ENCODE assay signal across 26 cellular contexts in the genomic region with DNA sequence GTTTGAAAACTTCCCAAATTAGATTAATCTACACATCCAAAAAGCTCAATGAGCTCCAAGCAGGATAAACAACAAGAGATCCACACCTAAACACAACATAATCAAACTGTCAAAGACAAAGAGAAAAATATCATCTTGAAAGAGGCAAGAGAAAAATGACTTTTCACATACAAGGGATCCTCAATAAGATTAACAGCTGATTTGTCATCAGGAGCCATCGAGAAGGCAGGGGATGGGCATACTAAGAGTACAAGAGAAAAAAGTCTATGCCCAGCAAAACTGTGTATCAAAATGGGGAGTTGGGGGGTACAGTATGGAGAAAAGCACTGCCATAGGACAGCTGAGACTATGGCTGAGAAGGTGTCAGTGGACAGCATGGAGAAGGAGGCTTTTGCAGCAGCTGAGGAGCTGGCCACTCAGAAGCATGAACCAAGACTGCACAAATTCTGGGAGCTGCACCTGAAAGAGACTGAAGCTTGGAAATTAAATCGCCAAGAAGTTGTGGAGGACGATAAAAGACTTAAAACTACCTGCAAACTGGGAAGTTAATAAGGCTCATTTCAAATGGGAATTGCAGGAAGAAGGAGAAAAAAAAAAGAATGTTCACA. TPM values are rescaled to one million over a fixed set of nuclear protein-coding genes. Genes with fewer than 3 reads are reported as not detected.
DNase-seq lines count a peak whose midpoint lies in the region; ATAC-seq, FAIRE-seq and TF ChIP-seq lines count a peak whose summit lies in the region.
"Had no signal": no experiment of that assay in that cellular context is flagged by ENCODE, and none has a peak within 500 bp of the region (broad histone marks: within the 10 kb centered on the region; RNA-seq: fewer than 3 reads in every experiment).

No MANE protein-coding gene starts in this region.

- WGBS in GM12878 (ENCODE audit: insufficient coverage, insufficient replicate concordance, low lambda C conversion rate, missing lambda C conversion rate), result 59% methylated on average over 3 of the region's 3 CpGs

- ATAC-seq in left ventricle myocardium superior (no peak), HCT116 (no peak), GM12878 (no peak), HG03378 (IDR thresholded peaks at IDR 0.05; ENCODE audit: unreplicated experiment) (no peak)
- ATAC-seq: A549 had no signal

- no peak overlapping the region for H3K9ac ChIP-seq in HCT116 (ENCODE audit: low read length)
- H3K9ac ChIP-seq in GM12878 (ENCODE audit: control insufficient read depth, insufficient read depth, low read length), result no peak overlapping the region
- H3K9ac ChIP-seq: BLaER1 treated with 17β-estradiol and CSF1 and Interleukin-3, amounts not matched to agents 10 nM and 100 nM had no signal

- H3K36me3 ChIP-seq in right atrium auricular region, result peaks cover 46% of the 10 kb centered on the region
- H3K36me3 ChIP-seq in HCT116 (ENCODE audit: control insufficient read depth in 1 of 2, insufficient read depth in 2 of 2, low read length in 2 of 2), result no peaks in the 10 kb centered on the region
- H3K36me3 ChIP-seq in GM12878 (ENCODE audit: control insufficient read depth in 2 of 2, insufficient read depth in 2 of 2, low read length in 1 of 2), result no peaks in the 10 kb centered on the region
- H3K36me3 ChIP-seq: BE2C, HAP-1 had no signal

- BruUV-seq in HCT116 (replicated peaks; lab: Mats Ljungman, UMichigan) (no TSS peak), GM12878 (replicated peaks; lab: Mats Ljungman, UMichigan) (no TSS peak)

- H3K4me1 Mint-ChIP-seq in endothelial cell (ENCODE audit: unreplicated experiment), result peaks cover 20% of the 10 kb centered on the region
- H3K4me1 Mint-ChIP-seq: CD14-positive monocyte had no signal

- H3K27me3 Mint-ChIP-seq in endothelial cell (ENCODE audit: unreplicated experiment), result peaks cover 8% of the 10 kb centered on the region
- H3K27me3 Mint-ChIP-seq: CD4-positive, alpha-beta T cell; CD8-positive, alpha-beta memory T cell had no signal

- TF ChIP-seq CTCF in right atrium auricular region (IDR thresholded peaks at IDR 0.05) (no peak), HCT116 (IDR thresholded peaks at IDR 0.05 in 2 of 3, conservative IDR thresholded peaks at IDR 0.05 in 1 of 3; ENCODE audit: borderline replicate concordance in 1 of 3, insufficient read depth in 1 of 3, low read depth in 2 of 3, low read length in 2 of 3) (no peak), GM12878 (IDR thresholded peaks at IDR 0.05 in 2 of 3, conservative IDR thresholded peaks at IDR 0.05 in 1 of 3; ENCODE audit: control insufficient read depth in 2 of 3, extremely low read depth in 1 of 3, insufficient read depth in 1 of 3, low read depth in 3 of 3, low read length in 3 of 3) (no peak), endothelial cell (IDR thresholded peaks at IDR 0.05; ENCODE audit: unreplicated experiment) (no peak)

- SMC1A ChIA-PET in GM12878 (lab: Charles Lee; ENCODE audit: uncharacterized antibody, unreplicated experiment), result interaction anchor here (1.1 kb wide), 1 partner anchor 9 kb away, joined by 3 read pairs; no protein-coding TSS in a partner anchor

- no peak overlapping the region for H3K27ac Mint-ChIP-seq in endothelial cell (ENCODE audit: unreplicated experiment)
- H3K27ac Mint-ChIP-seq: CD14-positive monocyte; CD4-positive, alpha-beta T cell had no signal

- peak overlapping the region; percentile 8 for H3K4me3 Mint-ChIP-seq in endothelial cell (ENCODE audit: unreplicated experiment)
- H3K4me3 Mint-ChIP-seq: CD14-positive monocyte; CD4-positive, alpha-beta T cell; CD8-positive, alpha-beta memory T cell had no signal

- H3K4me1 ChIP-seq in right atrium auricular region, result no peaks in the 10 kb centered on the region
- no peaks in the 10 kb centered on the region for H3K4me1 ChIP-seq in HCT116 (ENCODE audit: control insufficient read depth in 1 of 2, insufficient read depth in 2 of 2, low read length in 2 of 2)
- no peaks in the 10 kb centered on the region for H3K4me1 ChIP-seq in GM12878 (ENCODE audit: control insufficient read depth, insufficient read depth, low read length)
- H3K4me1 ChIP-seq: A549, BE2C, HAP-1 had no signal

- FAIRE-seq in GM12878 (lab: Jason Lieb, UNC), result no peak
- FAIRE-seq: A549, D721Med, GM12892, H54 had no signal

- CTCF ChIA-PET in HCT116 (lab: Charles Lee), result no interaction called here
- CTCF ChIA-PET in GM12878 (lab: Yijun Ruan, JAX), result no interaction called here

- intact Hi-C loops in left ventricle myocardium superior (cut with micrococcal nuclease) (no loop called here), HCT116 (cut with micrococcal nuclease) (no loop called here), GM12878 (cut with micrococcal nuclease; ENCODE audit: unreplicated experiment) (no loop called here)

- no peak overlapping the region for H3K4me2 ChIP-seq in HCT116 (ENCODE audit: low read length)
- no peak overlapping the region for H3K4me2 ChIP-seq in GM12878 (ENCODE audit: control insufficient read depth, insufficient read depth)
- H3K4me2 ChIP-seq: A549; BLaER1 treated with 17β-estradiol and CSF1 and Interleukin-3, amounts not matched to agents 10 nM and 100 nM had no signal

- DNase-seq in right atrium auricular region (ENCODE audit: low spot score) (peak; percentile 5), left ventricle myocardium superior (no peak), HCT116 (ENCODE audit: low read depth, low spot score) (no peak), GM12878 (ENCODE audit: low read depth, low spot score) (no peak), endothelial cell (ENCODE audit: low spot score) (no peak), NCI-H2227 (lab: John Stamatoyannopoulos, UW; ENCODE audit: unreplicated experiment) (no peak), NCI-H1105 treated with DMSO at 0.1 percent for 48 hours (lab: John Stamatoyannopoulos, UW) (no peak)
- DNase-seq: 8988T; ACHN; AML-193; BE2C; CD4-positive, alpha-beta T cell; CD8-positive, alpha-beta memory T cell; DMS 273 treated with DMSO at 0.1 percent for 48 hours; DMS79; EL; GDM1; GOT3 had no signal

- H3K9me3 Mint-ChIP-seq in endothelial cell (ENCODE audit: unreplicated experiment), result peaks cover 14% of the 10 kb centered on the region

- no peak overlapping the region for H3K27ac ChIP-seq in right atrium auricular region
- H3K27ac ChIP-seq in HCT116 (ENCODE audit: low read depth, low read length), result no peak overlapping the region
- no peak overlapping the region for H3K27ac ChIP-seq in GM12878 (ENCODE audit: control insufficient read depth, insufficient read depth)
- H3K27ac ChIP-seq: A549; BLaER1 treated with 17β-estradiol and CSF1 and Interleukin-3, amounts not matched to agents 10 nM and 100 nM had no signal

- RAD21 ChIA-PET in HCT116 (lab: Charles Lee; ENCODE audit: low non-redundant PET in 1 of 2, low total read pairs in 2 of 2, uncharacterized antibody in 2 of 2, unreplicated experiment in 2 of 2), result no interaction called here
- RAD21 ChIA-PET in GM12878 (lab: Charles Lee; ENCODE audit: unreplicated experiment), result no interaction called here

- H3K9me2 ChIP-seq in HCT116 (ENCODE audit: insufficient read depth), result no peaks in the 10 kb centered on the region

- peaks cover 50% of the 10 kb centered on the region for H3K36me3 Mint-ChIP-seq in endothelial cell (ENCODE audit: low read depth, unreplicated experiment)

- TF ChIP-seq RAD21 in HCT116 (IDR thresholded peaks at IDR 0.05; ENCODE audit: low read depth) (no peak), GM12878 (IDR thresholded peaks at IDR 0.05; ENCODE audit: insufficient read depth, low read depth, low read length) (no peak)

- H3K4me3 ChIP-seq in right atrium auricular region (no peak overlapping the region), HCT116 (replicated peaks in 1 of 2; ENCODE audit: low read depth in 1 of 2, low read length in 2 of 2) (no peak overlapping the region), GM12878 (no peak overlapping the region)
- H3K4me3 ChIP-seq: A549; BLaER1 treated with 17β-estradiol and CSF1 and Interleukin-3, amounts not matched to agents 10 nM and 100 nM; HAP-1 had no signal

- no peak overlapping the region for H2AFZ ChIP-seq in HCT116 (ENCODE audit: low read depth, low read length, poor library complexity, severe bottlenecking)
- no peak overlapping the region for H2AFZ ChIP-seq in GM12878 (ENCODE audit: control insufficient read depth, low read depth, low read length)

- H3K9me3 ChIP-seq in right atrium auricular region, result peaks cover 0 to 17% of the 10 kb centered on the region in 2 donors
- H3K9me3 ChIP-seq in HCT116 (ENCODE audit: control insufficient read depth in 1 of 2, insufficient read depth in 1 of 2, low read depth in 1 of 2, low read length in 2 of 2), result peaks cover 3 to 9% of the 10 kb centered on the region in 2 experiments; a peak in 1 of 4 replicates
- peaks cover 5% of the 10 kb centered on the region; the same call in 1 of the 3 replicates for H3K9me3 ChIP-seq in GM12878 (replicated peaks; ENCODE audit: control insufficient read depth, insufficient read depth, low read length)
- H3K9me3 ChIP-seq: BE2C, HAP-1 had no signal

- no peak for TF ChIP-seq POLR2A in HCT116 (IDR thresholded peaks at IDR 0.05; ENCODE audit: borderline replicate concordance, extremely low read depth, insufficient read depth, insufficient read length)
- no peak for TF ChIP-seq POLR2A in GM12878 (IDR thresholded peaks at IDR 0.05; ENCODE audit: low read depth, low read length)

- H3K27me3 ChIP-seq in right atrium auricular region (no peaks in the 10 kb centered on the region), HCT116 (ENCODE audit: insufficient read depth, low read length) (no peaks in the 10 kb centered on the region), GM12878 (replicated peaks in 1 of 2; ENCODE audit: control insufficient read depth in 2 of 2, insufficient read depth in 2 of 2, low read length in 1 of 2) (no peaks in the 10 kb centered on the region)
- H3K27me3 ChIP-seq: BE2C; BLaER1 treated with 17β-estradiol and CSF1 and Interleukin-3, amounts not matched to agents 10 nM and 100 nM had no signal

- H3K79me2 ChIP-seq in HCT116 (ENCODE audit: insufficient read depth, low read length), result no peaks in the 10 kb centered on the region
- no peaks in the 10 kb centered on the region for H3K79me2 ChIP-seq in GM12878 (ENCODE audit: control insufficient read depth, insufficient read depth, low read length)

- in situ Hi-C loops in GM12878 (cut with MboI), result no loop called here

- H4K20me1 ChIP-seq in HCT116 (ENCODE audit: insufficient read depth) (no peaks in the 10 kb centered on the region), GM12878 (ENCODE audit: control insufficient read depth, insufficient read depth) (no peaks in the 10 kb centered on the region)
- H4K20me1 ChIP-seq: BLaER1 treated with 17β-estradiol and CSF1 and Interleukin-3, amounts not matched to agents 10 nM and 100 nM had no signal

- TF ChIP-seq EP300 in GM12878 (IDR thresholded peaks at IDR 0.05; ENCODE audit: borderline replicate concordance in 1 of 2, control insufficient read depth in 1 of 2, low read depth in 2 of 2, low read length in 2 of 2), result no peak

- POLR2A ChIA-PET in HCT116 (lab: Charles Lee), result no interaction called here
- POLR2A ChIA-PET in GM12878 (lab: Charles Lee), result no interaction called here

RNA-seq across cellular contexts. Expression of a gene that starts 20.9 kb away (rescaled TPM):
- total RNA-seq in right atrium auricular region (10 to 100 TPM; 34.9 to 82.4 TPM), left ventricle myocardium superior (36.2 TPM), HCT116 (2021; ENCODE audit: unreplicated experiment) (3.6 TPM), GM12878 (2014; rRNA removed) (8.6 and 8.8 TPM in 2 replicates), GM12878 (2014; rRNA removed; fragmentation: Illumina TruSeq; extraction: Trizol) (8.2 and 8.3 TPM in 2 replicates), GM12878 (2021) (9.3 and 9.9 TPM in 2 replicates), endothelial cell (ENCODE audit: unreplicated experiment) (20.4 TPM)
- polyA plus RNA-seq in HCT116 (2012), result 4.2 and 4.7 TPM in 2 replicates
- 2.6 and 3.2 TPM in 2 replicates for total RNA-seq in GM12878 (2013; cell fraction: nucleolus; rRNA removed)
- 3.2 TPM for polyA plus RNA-seq in GM12878 (2011; ENCODE audit: low read depth)
- polyA plus RNA-seq in GM12878 (2011; rRNA removed) (1.4 and 1.9 TPM in 2 replicates), GM12878 (2014; fragmentation: Illumina TruSeq; extraction: Trizol) (9.3 and 13.3 TPM in 2 replicates), GM12878 (2014; fragmentation: Nextera tagmentation; extraction: Ambion mirVana) (1 to 10 TPM in 1 of 2 experiments, under 1 TPM in 1; 0.92 to 1.5 TPM), GM12878 (2014; rRNA removed) (8.9 and 9.0 TPM in 2 replicates), GM12878 (2016; fragmentation: Nextera tagmentation; extraction: Ambion mirVana) (1 to 10 TPM; 4.9 to 5.4 TPM)
- polyA plus RNA-seq in GM12878 (2011; cell fraction: cytosol; rRNA removed), result 3.7 and 4.3 TPM in 2 replicates
- 1.2 and 2.5 TPM in 2 replicates for polyA plus RNA-seq in GM12878 (2011; cell fraction: nucleus; rRNA removed)
- polyA plus RNA-seq in GM12878 (2012), result 4.8 and 5.2 TPM in 2 replicates
- 2.1 and 3.2 TPM in 2 replicates for polyA minus RNA-seq in GM12878 (2011; rRNA and poly(A)+ RNA removed)
- 0.53 and 0.94 TPM in 2 replicates for polyA minus RNA-seq in GM12878 (2011; cell fraction: cytosol; rRNA and poly(A)+ RNA removed)
- polyA minus RNA-seq in GM12878 (2011; cell fraction: nucleus; rRNA and poly(A)+ RNA removed), result 0.85 and 0.86 TPM in 2 replicates

RNA-seq across cellular contexts. Expression of a gene that starts 52.4 kb away (rescaled TPM):
- total RNA-seq in right atrium auricular region (under 1 TPM in 1 of 2 donors, not detected in 1; 0.67 TPM), left ventricle myocardium superior (0.10 TPM), HCT116 (2021; ENCODE audit: unreplicated experiment) (0.47 TPM), GM12878 (2014; rRNA removed) (not detected in 2 replicates), GM12878 (2014; rRNA removed; fragmentation: Illumina TruSeq; extraction: Trizol) (not detected in 2 replicates), GM12878 (2021) (not detected in 2 replicates), endothelial cell (ENCODE audit: unreplicated experiment) (0.13 TPM)
- 0.11 and 0.21 TPM in 2 replicates for polyA plus RNA-seq in HCT116 (2012)
- not detected in 2 replicates for total RNA-seq in GM12878 (2013; cell fraction: nucleolus; rRNA removed)
- polyA plus RNA-seq in GM12878 (2011; ENCODE audit: low read depth), result not detected
- polyA plus RNA-seq in GM12878 (2011; rRNA removed) (0.04 TPM in 1 of 2 replicates, not detected in the other), GM12878 (2014; fragmentation: Illumina TruSeq; extraction: Trizol) (not detected in 2 replicates), GM12878 (2014; fragmentation: Nextera tagmentation; extraction: Ambion mirVana) (under 1 TPM in 1 of 2 experiments, not detected in 1; 0.02 TPM), GM12878 (2014; rRNA removed) (0.04 TPM in 1 of 2 replicates, not detected in the other), GM12878 (2016; fragmentation: Nextera tagmentation; extraction: Ambion mirVana) (not detected)
- not detected in 2 replicates for polyA plus RNA-seq in GM12878 (2011; cell fraction: cytosol; rRNA removed)
- not detected in 2 replicates for polyA plus RNA-seq in GM12878 (2011; cell fraction: nucleus; rRNA removed)
- polyA plus RNA-seq in GM12878 (2012), result not detected in 2 replicates
- polyA minus RNA-seq in GM12878 (2011; rRNA and poly(A)+ RNA removed), result not detected in 2 replicates
- not detected in 2 replicates for polyA minus RNA-seq in GM12878 (2011; cell fraction: cytosol; rRNA and poly(A)+ RNA removed)
- polyA minus RNA-seq in GM12878 (2011; cell fraction: nucleus; rRNA and poly(A)+ RNA removed), result not detected in 2 replicates
- total RNA-seq: CD4-positive, alpha-beta T cell had no signal
- polyA plus RNA-seq: A549; CD8-positive, alpha-beta memory T cell had no signal
